ENCODE assay signal across 1 cellular context in genomic region chr10:115628616-115629015, GRCh38.
TF ChIP-seq lines count a peak whose summit lies in the region.

No MANE protein-coding gene starts in this region.

TF ChIP-seq in HepG2, 621 proteins besides CTCF, POLR2A, EP300 and RAD21 (continued from another document):
- TF ChIP-seq ZBTB40 (IDR thresholded peaks at IDR 0.05): peak; percentile 87
- no peak for TF ChIP-seq ZBTB40 (CRISPR knock-in tag; IDR thresholded peaks at IDR 0.05)
- no peak for TF ChIP-seq SMAD9 (CRISPR knock-in tag; IDR thresholded peaks at IDR 0.05)
